In genomic region chr17:64603987-64604386, GRCh38 we compare ENCODE assay signal across 16 cellular contexts. TPM values are rescaled to one million over a fixed set of nuclear protein-coding genes. Genes with fewer than 3 reads are reported as not detected.
DNase-seq lines count a peak whose midpoint lies in the region; ATAC-seq and TF ChIP-seq lines count a peak whose summit lies in the region.
"Had no signal": no experiment of that assay in that cellular context is flagged by ENCODE, and none has a peak within 500 bp of the region (broad histone marks: within the 10 kb centered on the region; RNA-seq: fewer than 3 reads in every experiment).

No MANE protein-coding gene starts in this region.

- no peaks in the 10 kb centered on the region for H3K4me1 ChIP-seq in GM23338 (ENCODE audit: insufficient read depth)
- H3K4me1 ChIP-seq in mesenchymal stem cell (ENCODE audit: control insufficient read depth, insufficient read depth, low read depth, low read length), result peaks cover 12% of the 10 kb centered on the region
- H3K4me1 ChIP-seq in Peyer's patch, result no peaks in the 10 kb centered on the region

- no peaks in the 10 kb centered on the region for H3K36me3 ChIP-seq in GM23338 (ENCODE audit: insufficient read depth)
- peaks cover 8 to 15% of the 10 kb centered on the region in 2 experiments for H3K36me3 ChIP-seq in mesenchymal stem cell (ENCODE audit: control insufficient read depth in 1 of 2, insufficient read depth in 2 of 2, low read depth in 1 of 2, low read length in 2 of 2)
- H3K36me3 ChIP-seq in Peyer's patch, result no peaks in the 10 kb centered on the region

- no peak overlapping the region for H3K23ac ChIP-seq in mesenchymal stem cell (ENCODE audit: low read length in 2 of 2)

- no peaks in the 10 kb centered on the region for H3F3A ChIP-seq in GM23338 (replicated peaks; ENCODE audit: low read depth)

- H3K36me3 Mint-ChIP-seq in activated T-cell treated with anti-CD3 and anti-CD28 coated beads, Interleukin-2, amount 50 U/mL, for 24 hours (ENCODE audit: low read depth), result no peaks in the 10 kb centered on the region
- no peaks in the 10 kb centered on the region for H3K36me3 Mint-ChIP-seq in GM23338 (ENCODE audit: low read depth)
- peaks cover 4% of the 10 kb centered on the region for H3K36me3 Mint-ChIP-seq in T-helper 17 cell (ENCODE audit: low read depth)

- H3K4me2 ChIP-seq in GM23338 (no peak overlapping the region), mesenchymal stem cell (ENCODE audit: low read length, poor library complexity, severe bottlenecking) (no peak overlapping the region)

- H3K4me3 ChIP-seq in GM23338, result no peak overlapping the region
- no peak overlapping the region for H3K4me3 ChIP-seq in mesenchymal stem cell (ENCODE audit: insufficient read depth in 1 of 2, low read depth in 1 of 2, low read length in 2 of 2)
- no peak overlapping the region for H3K4me3 ChIP-seq in Peyer's patch

- H3K4me1 Mint-ChIP-seq in activated T-cell treated with anti-CD3 and anti-CD28 coated beads, Interleukin-2, amount 50 U/mL, for 24 hours (ENCODE audit: low read depth), result peaks cover 47% of the 10 kb centered on the region
- H3K4me1 Mint-ChIP-seq in GM23338 (peaks cover 3% of the 10 kb centered on the region; the same call in 2 of the 3 replicates), T-helper 17 cell (peaks cover 34% of the 10 kb centered on the region)

- H2AFZ ChIP-seq in GM23338 (no peak overlapping the region), mesenchymal stem cell (ENCODE audit: low read depth, low read length) (no peak overlapping the region)

- H3K27ac ChIP-seq in GM23338 (ENCODE audit: low read depth) (no peak overlapping the region), mesenchymal stem cell (ENCODE audit: low read length, poor library complexity, severe bottlenecking) (no peak overlapping the region), Peyer's patch (no peak overlapping the region)
- H3K27ac ChIP-seq: C4-2B had no signal

- no peaks in the 10 kb centered on the region for H3K27me3 ChIP-seq in GM23338 (ENCODE audit: insufficient read depth)
- no peaks in the 10 kb centered on the region for H3K27me3 ChIP-seq in mesenchymal stem cell (ENCODE audit: control insufficient read depth in 1 of 2, insufficient read depth in 1 of 2, low read length in 2 of 2)
- no peaks in the 10 kb centered on the region for H3K27me3 ChIP-seq in Peyer's patch

- H4K20me1 ChIP-seq in GM23338 (replicated peaks; ENCODE audit: insufficient read depth), result 0 out of 2 replicates have a peak, but pooled peaks cover 3% of the 10 kb centered on the region

- H3K9me2 ChIP-seq in GM23338 (ENCODE audit: insufficient read depth), result no peaks in the 10 kb centered on the region

- no peak overlapping the region for H2BK15ac ChIP-seq in mesenchymal stem cell (ENCODE audit: low read depth, poor library complexity, severe bottlenecking)

- no peak overlapping the region for H3K14ac ChIP-seq in mesenchymal stem cell (ENCODE audit: low read length in 2 of 2)

- no peak for TF ChIP-seq POLR2A in Peyer's patch (IDR thresholded peaks at IDR 0.05)

- H2BK5ac ChIP-seq in mesenchymal stem cell (ENCODE audit: low read depth, low read length, poor library complexity, severe bottlenecking), result no peak overlapping the region

- H2BK12ac ChIP-seq in mesenchymal stem cell (ENCODE audit: low read length in 2 of 2), result no peak overlapping the region

- H4K8ac ChIP-seq in mesenchymal stem cell (ENCODE audit: low read length), result no peak overlapping the region

- no peak overlapping the region for H2BK120ac ChIP-seq in mesenchymal stem cell (ENCODE audit: low read depth, low read length)

- no peak overlapping the region for H3K18ac ChIP-seq in mesenchymal stem cell (ENCODE audit: low read depth in 1 of 2, low read length in 2 of 2)

- no peaks in the 10 kb centered on the region for H3K79me1 ChIP-seq in mesenchymal stem cell (replicated peaks; ENCODE audit: low read length, poor library complexity, severe bottlenecking)

- no peak overlapping the region for H3K4ac ChIP-seq in mesenchymal stem cell (ENCODE audit: low read depth in 1 of 2, low read length in 2 of 2)

- no peaks in the 10 kb centered on the region for H3K9me3 ChIP-seq in T-helper 17 cell (ENCODE audit: control insufficient read depth, low read length, poor library complexity, severe bottlenecking)
- H3K9me3 ChIP-seq in mesenchymal stem cell (ENCODE audit: control insufficient read depth, low read length), result no peaks in the 10 kb centered on the region
- H3K9me3 ChIP-seq in Peyer's patch, result no peaks in the 10 kb centered on the region

- H4K91ac ChIP-seq in mesenchymal stem cell (ENCODE audit: low read length), result no peak overlapping the region

- peak overlapping the region; percentile 53 for H3K27ac Mint-ChIP-seq in activated T-cell treated with anti-CD3 and anti-CD28 coated beads, Interleukin-2, amount 50 U/mL, for 24 hours
- H3K27ac Mint-ChIP-seq in GM23338 (peak overlapping the region; percentile 4; the same call in 1 of the 2 replicates), T-helper 17 cell (peak overlapping the region; percentile 37)

- no peaks in the 10 kb centered on the region for H3K27me3 Mint-ChIP-seq in activated T-cell treated with anti-CD3 and anti-CD28 coated beads, Interleukin-2, amount 50 U/mL, for 24 hours
- H3K27me3 Mint-ChIP-seq in GM23338 (ENCODE audit: insufficient read depth, low read depth, poor library complexity) (no peaks in the 10 kb centered on the region), T-helper 17 cell (no peaks in the 10 kb centered on the region)

- H3K4me3 Mint-ChIP-seq in activated T-cell treated with anti-CD3 and anti-CD28 coated beads, Interleukin-2, amount 50 U/mL, for 24 hours, result no peak overlapping the region
- H3K4me3 Mint-ChIP-seq in GM23338 (no peak overlapping the region), T-helper 17 cell (no peak overlapping the region)

- H2AK5ac ChIP-seq in mesenchymal stem cell (ENCODE audit: low read length, severe bottlenecking), result no peak overlapping the region

- ATAC-seq in GM23338 (no peak), T-helper 17 cell (no peak), HG03280 (IDR thresholded peaks at IDR 0.05; ENCODE audit: unreplicated experiment) (no peak), HG03439 (IDR thresholded peaks at IDR 0.05; ENCODE audit: unreplicated experiment) (no peak)

- H3K9ac ChIP-seq in mesenchymal stem cell (ENCODE audit: low read length), result peak overlapping the region; percentile 65

- 98% methylated on average over 1 of the region's 1 CpG for WGBS in mesenchymal stem cell

- H3K9me3 Mint-ChIP-seq in activated T-cell treated with anti-CD3 and anti-CD28 coated beads, Interleukin-2, amount 50 U/mL, for 24 hours, result no peaks in the 10 kb centered on the region
- no peaks in the 10 kb centered on the region for H3K9me3 Mint-ChIP-seq in GM23338

- no peak for DNase-seq in activated T-cell treated with anti-CD3 and anti-CD28 coated beads, Interleukin-2, amount 50 U/mL, for 24 hours
- DNase-seq in activated T-cell treated with anti-CD3 and anti-CD28 coated beads, Interleukin-2, amount 50 U/mL, for 1 hour, result no peak
- DNase-seq in GM23338 (ENCODE audit: low spot score) (no peak), T-helper 17 cell (no peak), mesenchymal stem cell (no peak), Peyer's patch (no peak)
- DNase-seq: GDM1, H7, NCI-H1105 treated with DMSO at 0.1 percent for 48 hours, NCI-H2029 treated with DMSO at 0.1 percent for 48 hours, NCI-H446, NCI-H526, Right ventricle myocardium superior had no signal

- H3K79me2 ChIP-seq in GM23338 (replicated peaks; ENCODE audit: insufficient read depth), result peaks cover 62% of the 10 kb centered on the region

- TF ChIP-seq CTCF in GM23338 (conservative IDR thresholded peaks at IDR 0.05; ENCODE audit: low read depth in 2 of 2) (no peak), Peyer's patch (IDR thresholded peaks at IDR 0.05) (no peak)

TF ChIP-seq in GM23338, 12 proteins besides CTCF, POLR2A, EP300 and RAD21 (continues in another document):
- TF ChIP-seq POLR2AphosphoS5 (IDR thresholded peaks at IDR 0.05; ENCODE audit: low read depth), result no peak
- TF ChIP-seq JUNB (IDR thresholded peaks at IDR 0.05; ENCODE audit: unreplicated experiment), result no peak
- no peak for TF ChIP-seq ETS1 (IDR thresholded peaks at IDR 0.05)
- TF ChIP-seq EZH2 (IDR thresholded peaks at IDR 0.05; ENCODE audit: low read depth, unreplicated experiment), result no peak
- no peak for TF ChIP-seq ZNF114 (CRISPR knock-in tag; IDR thresholded peaks at IDR 0.05)
- no peak for TF ChIP-seq ZNF331 (CRISPR knock-in tag; IDR thresholded peaks at IDR 0.05; ENCODE audit: low read depth)
- TF ChIP-seq EZH2phosphoT487 (IDR thresholded peaks at IDR 0.05; ENCODE audit: unreplicated experiment), result no peak

RNA-seq across cellular contexts. Expression of gene SMURF2, which starts 58.1 kb away (rescaled TPM):
- 29.6 and 38.1 TPM in 2 replicates for total RNA-seq in GM23338 (2014; rRNA removed; shearing (Covaris generic))
- 9.4 and 12.1 TPM in 2 replicates for polyA plus RNA-seq in GM23338 (2016; fragmentation: Nextera tagmentation; extraction: Ambion mirVana)
- total RNA-seq in T-helper 17 cell (10 to 100 TPM; 25.4 to 26.6 TPM), Peyer's patch (10 to 100 TPM; 34.3 to 41.6 (median 37.5) TPM)
- polyA plus RNA-seq in mesenchymal stem cell (2013, experiment 1 of 2), result 127 TPM
- polyA plus RNA-seq in mesenchymal stem cell (2013, experiment 2 of 2), result 126 TPM
